20 cellular contexts compared by ENCODE assay signal in genomic region chr3:135636596-135636995, GRCh38.
"Had no signal": no experiment of that assay in that cellular context is flagged by ENCODE, and none has a peak within 500 bp of the region (broad histone marks: within the 10 kb centered on the region; RNA-seq: fewer than 3 reads in every experiment).

No MANE protein-coding gene starts in this region.

- H3K36me3 Mint-ChIP-seq: IgD-negative memory B cell had no signal

- ATAC-seq: Panc1, PC-3, SK-N-SH treated with all-trans-retinoic acid at 6 μM for 48 hours had no signal

- H3K4me1 Mint-ChIP-seq: IgD-negative memory B cell had no signal

- H3K4me3 Mint-ChIP-seq: IgD-negative memory B cell had no signal

- H3K27me3 Mint-ChIP-seq: IgD-negative memory B cell had no signal

- H3K27ac Mint-ChIP-seq: IgD-negative memory B cell had no signal

- DNase-seq: KBM-7, NCI-H1092, NCI-H1105 treated with DMSO at 0.1 percent for 48 hours, NCI-H1417 treated with DMSO at 0.1 percent for 48 hours, NCI-H146, NCI-H1694 treated with DMSO at 0.1 percent for 48 hours, NCI-H1930, NCI-H2081, NCI-H2171, NCI-H226, NCI-H446, NCI-H510A, NCI-H524 treated with DMSO at 0.1 percent for 48 hours, NCI-H69, NCI-H774, PC-3, SHP77 had no signal
